In the genomic region with DNA sequence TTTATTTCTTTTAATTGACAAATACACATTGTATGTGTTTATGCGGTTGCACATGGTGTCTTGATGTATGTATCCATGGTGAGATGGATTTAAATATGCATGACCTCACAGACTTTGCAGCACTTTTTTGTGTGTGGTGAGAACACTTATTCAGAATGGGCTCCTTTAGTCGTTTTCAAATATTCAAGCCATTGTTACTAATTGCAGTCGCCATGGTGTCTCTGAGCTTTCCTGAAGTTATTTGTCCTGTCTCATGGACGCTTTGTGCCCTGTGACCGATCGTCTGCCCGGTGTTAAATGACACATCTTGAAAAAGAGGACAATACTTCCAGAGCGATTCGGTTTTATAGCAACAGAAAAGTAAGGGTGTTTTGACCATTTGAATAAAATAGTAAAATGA, we compare ENCODE assay signal across 17 cellular contexts. TPM values are rescaled to one million over a fixed set of nuclear protein-coding genes. Genes with fewer than 3 reads are reported as not detected.
A peak's percentile ranks its signal among the peaks of the same experiment; 100 is the strongest.
DNase-seq lines count a peak whose midpoint lies in the region; ATAC-seq, FAIRE-seq and TF ChIP-seq lines count a peak whose summit lies in the region.
"Had no signal": no experiment of that assay in that cellular context is flagged by ENCODE, and none has a peak within 500 bp of the region (broad histone marks: within the 10 kb centered on the region; RNA-seq: fewer than 3 reads in every experiment).

No MANE protein-coding gene starts in this region.

- H3K4me1 Mint-ChIP-seq in activated CD4-positive, alpha-beta memory T cell treated with anti-CD3 and anti-CD28 coated beads for 36 hours (ENCODE audit: low read depth): peaks cover 95% of the 10 kb centered on the region
- H3K4me1 Mint-ChIP-seq in activated CD4-positive, alpha-beta memory T cell treated with anti-CD3 and anti-CD28 coated beads, Interleukin-2, amount 10 ng/mL, durations not matched to agents 7 days and 5 days: peaks cover 95% of the 10 kb centered on the region
- peaks cover 46% of the 10 kb centered on the region for H3K4me1 Mint-ChIP-seq in MCF 10A (ENCODE audit: insufficient read depth, unreplicated experiment)

- H3K9me3 ChIP-seq in endothelial cell of umbilical vein (replicated peaks; ENCODE audit: control insufficient read depth, insufficient read depth, low read length) (no peaks in the 10 kb centered on the region), gastrocnemius medialis (no peaks in the 10 kb centered on the region), aorta (ENCODE audit: control insufficient read depth, low read length) (no peaks in the 10 kb centered on the region)
- H3K9me3 ChIP-seq: neutrophil, SJCRH30 had no signal

- DNase-seq in activated CD4-positive, alpha-beta memory T cell treated with anti-CD3 and anti-CD28 coated beads for 36 hours: no peak
- DNase-seq in activated CD4-positive, alpha-beta memory T cell treated with anti-CD3 and anti-CD28 coated beads, Interleukin-2, amount 10 ng/mL, durations not matched to agents 7 days and 5 days: no peak
- DNase-seq in RWPE1 (ENCODE audit: low spot score) (no peak), endothelial cell of umbilical vein (ENCODE audit: low read depth, low spot score) (no peak), gastrocnemius medialis (peak in 1 of 2 donors; percentile 47), MCF 10A (ENCODE audit: unreplicated experiment) (no peak), aorta (no peak)
- DNase-seq in NK-92 treated with Interleukin-12 subunit alpha and Interleukin-12 subunit beta, amount 100 ng/mL, for 24 hours (lab: John Stamatoyannopoulos, UW): no peak
- DNase-seq: ACHN; activated CD4-positive, alpha-beta T cell treated with anti-CD3 and anti-CD28 coated beads, Interleukin-2, amount 50 U/mL, for 1 hour; DMS153; NCI-H187; NCI-H748 treated with DMSO at 0.1 percent for 48 hours; SJCRH30 had no signal

- WGBS in aorta, 2 donors: 71 to 80% methylated on average over 9 of the region's 9 CpGs

- H4K20me1 ChIP-seq in endothelial cell of umbilical vein (replicated peaks; ENCODE audit: control insufficient read depth, extremely low read depth, insufficient read depth, low read length): no peaks in the 10 kb centered on the region

- peaks cover 42% of the 10 kb centered on the region for H3K36me3 Mint-ChIP-seq in activated CD4-positive, alpha-beta memory T cell treated with anti-CD3 and anti-CD28 coated beads for 36 hours
- H3K36me3 Mint-ChIP-seq in activated CD4-positive, alpha-beta memory T cell treated with anti-CD3 and anti-CD28 coated beads, Interleukin-2, amount 10 ng/mL, durations not matched to agents 7 days and 5 days (ENCODE audit: low read depth): peaks cover 67% of the 10 kb centered on the region
- peaks cover 15% of the 10 kb centered on the region for H3K36me3 Mint-ChIP-seq in MCF 10A (ENCODE audit: insufficient read depth, unreplicated experiment)

- POLR2A ChIA-PET in activated CD4-positive, alpha-beta memory T cell treated with anti-CD3 and anti-CD28 coated beads for 36 hours (lab: Charles Lee): no interaction called here
- POLR2A ChIA-PET in activated CD4-positive, alpha-beta memory T cell treated with anti-CD3 and anti-CD28 coated beads, Interleukin-2, amount 10 ng/mL, durations not matched to agents 7 days and 5 days (lab: Charles Lee): no interaction called here
- POLR2A ChIA-PET in RWPE1 (lab: Yijun Ruan, JAX; ENCODE audit: low non-redundant PET): no interaction called here
- POLR2A ChIA-PET in endothelial cell of umbilical vein (lab: Charles Lee): no interaction called here
- POLR2A ChIA-PET in MCF 10A (lab: Yijun Ruan, JAX): no interaction called here

- peaks cover 0 to 3% of the 10 kb centered on the region in 2 experiments for H3K36me3 ChIP-seq in endothelial cell of umbilical vein (ENCODE audit: control insufficient read depth in 2 of 2, extremely low read depth in 1 of 2, insufficient read depth in 2 of 2, low read length in 2 of 2)
- no peaks in the 10 kb centered on the region for H3K36me3 ChIP-seq in gastrocnemius medialis
- no peaks in the 10 kb centered on the region for H3K36me3 ChIP-seq in aorta (ENCODE audit: control insufficient read depth in 1 of 2, insufficient read depth in 2 of 2, low read length in 1 of 2)
- H3K36me3 ChIP-seq: neutrophil had no signal

- H3K4me3 ChIP-seq in endothelial cell of umbilical vein (replicated peaks in 1 of 3; ENCODE audit: insufficient read depth in 1 of 3, low read depth in 1 of 3, low read length in 3 of 3) (no peak overlapping the region), gastrocnemius medialis (peak overlapping the region in 1 of 4 donors; percentile 3), aorta (ENCODE audit: low read length in 2 of 2) (no peak overlapping the region)
- H3K4me3 ChIP-seq: SJCRH30 had no signal

- no peak for FAIRE-seq in endothelial cell of umbilical vein (lab: Jason Lieb, UNC)
- FAIRE-seq: frontal cortex, kidney had no signal

- H3K27ac Mint-ChIP-seq in activated CD4-positive, alpha-beta memory T cell treated with anti-CD3 and anti-CD28 coated beads for 36 hours: peak overlapping the region; percentile 90
- H3K27ac Mint-ChIP-seq in activated CD4-positive, alpha-beta memory T cell treated with anti-CD3 and anti-CD28 coated beads, Interleukin-2, amount 10 ng/mL, durations not matched to agents 7 days and 5 days: no peak overlapping the region
- H3K27ac Mint-ChIP-seq in MCF 10A (ENCODE audit: low read depth, unreplicated experiment): no peak overlapping the region

- peak overlapping the region; percentile 6 for H3K4me2 ChIP-seq in endothelial cell of umbilical vein (ENCODE audit: insufficient read depth, low read length)

- H3K27ac ChIP-seq in RWPE1 (peak overlapping the region; percentile 98; the same call in 1 of the 2 replicates), endothelial cell of umbilical vein (ENCODE audit: insufficient read depth, low read depth, low read length) (peak overlapping the region; percentile 73), gastrocnemius medialis (peak overlapping the region in 3 of 4 donors; percentile 42 to 91 (median 75)), aorta (ENCODE audit: low read depth in 1 of 2, low read length in 2 of 2) (no peak overlapping the region)
- H3K27ac ChIP-seq: neutrophil, SJCRH30 had no signal

- intact Hi-C loops in activated CD4-positive, alpha-beta memory T cell treated with anti-CD3 and anti-CD28 coated beads for 36 hours (cut with micrococcal nuclease): loop anchor here (5.0 kb wide), 1 partner anchor 1168 kb away; a partner anchor contains a TSS
- intact Hi-C loops in endothelial cell of umbilical vein (cut with micrococcal nuclease) (no loop called here), gastrocnemius medialis (cut with DNase I; ENCODE audit: low total_unique reads) (no loop called here), MCF 10A (cut with micrococcal nuclease) (no loop called here), aorta (cut with DNase I) (no loop called here)

- in situ Hi-C loops in gastrocnemius medialis (cut with MboI; ENCODE audit: low sequenced_read_pairs in 4 of 4): no loop called here

- no peak overlapping the region for H3K4me3 Mint-ChIP-seq in activated CD4-positive, alpha-beta memory T cell treated with anti-CD3 and anti-CD28 coated beads for 36 hours
- no peak overlapping the region for H3K4me3 Mint-ChIP-seq in activated CD4-positive, alpha-beta memory T cell treated with anti-CD3 and anti-CD28 coated beads, Interleukin-2, amount 10 ng/mL, durations not matched to agents 7 days and 5 days
- no peak overlapping the region for H3K4me3 Mint-ChIP-seq in MCF 10A (ENCODE audit: unreplicated experiment)

- H3K79me2 ChIP-seq in endothelial cell of umbilical vein (ENCODE audit: control insufficient read depth, insufficient read depth, low read length): peaks cover 86% of the 10 kb centered on the region

- BruUV-seq in endothelial cell of umbilical vein (replicated peaks; lab: Mats Ljungman, UMichigan) (TSS peak; percentile 4), MCF 10A (replicated peaks; lab: Mats Ljungman, UMichigan) (no TSS peak)

- H3K4me1 ChIP-seq in endothelial cell of umbilical vein (ENCODE audit: control insufficient read depth, extremely low read depth, insufficient read depth, low read length) (peaks cover 75% of the 10 kb centered on the region), gastrocnemius medialis (peaks cover 79 to 91% of the 10 kb centered on the region in 2 donors), aorta (ENCODE audit: control insufficient read depth in 1 of 2, insufficient read depth in 2 of 2, low read length in 2 of 2) (peaks cover 0 to 5% of the 10 kb centered on the region in 2 donors)

- no peaks in the 10 kb centered on the region for H3K9me1 ChIP-seq in endothelial cell of umbilical vein (replicated peaks; ENCODE audit: control insufficient read depth, extremely low read depth, insufficient read depth, low read length)

- CTCF ChIA-PET in activated CD4-positive, alpha-beta memory T cell treated with anti-CD3 and anti-CD28 coated beads for 36 hours (lab: Charles Lee): no interaction called here
- CTCF ChIA-PET in activated CD4-positive, alpha-beta memory T cell treated with anti-CD3 and anti-CD28 coated beads, Interleukin-2, amount 10 ng/mL, durations not matched to agents 7 days and 5 days (lab: Charles Lee): no interaction called here
- CTCF ChIA-PET in RWPE1 (lab: Yijun Ruan, JAX) (no interaction called here), endothelial cell of umbilical vein (lab: Charles Lee) (no interaction called here), MCF 10A (lab: Yijun Ruan, JAX) (no interaction called here)

- ATAC-seq in gastrocnemius medialis: peak in 1 of 2 donors; percentile 39
- ATAC-seq in aorta (ENCODE audit: low FRiP score): no peak

- TF ChIP-seq POLR2A in endothelial cell of umbilical vein (IDR thresholded peaks at IDR 0.05; ENCODE audit: low read depth, low read length) (no peak), gastrocnemius medialis (IDR thresholded peaks at IDR 0.05) (no peak)

- no peaks in the 10 kb centered on the region for H3K27me3 ChIP-seq in endothelial cell of umbilical vein (ENCODE audit: control insufficient read depth in 2 of 2, insufficient read depth in 2 of 2, low read length in 2 of 2)
- no peaks in the 10 kb centered on the region for H3K27me3 ChIP-seq in gastrocnemius medialis
- H3K27me3 ChIP-seq in aorta (ENCODE audit: control insufficient read depth in 1 of 2, insufficient read depth in 2 of 2, low read length in 1 of 2): no peaks in the 10 kb centered on the region
- H3K27me3 ChIP-seq: SJCRH30 had no signal

- dilution Hi-C loops in endothelial cell of umbilical vein (cut with MboI; ENCODE audit: extremely low pct_ligation_motif_present, low sequenced_read_pairs): no loop called here

- no peak overlapping the region for H2AFZ ChIP-seq in endothelial cell of umbilical vein (ENCODE audit: low read depth, low read length)

- TF ChIP-seq CTCF in RWPE1 (conservative IDR thresholded peaks at IDR 0.05; ENCODE audit: low read depth) (no peak), endothelial cell of umbilical vein (IDR thresholded peaks at IDR 0.05; ENCODE audit: extremely low read depth in 1 of 2, insufficient read depth in 1 of 2, low read depth in 1 of 2, low read length in 2 of 2) (no peak), gastrocnemius medialis (IDR thresholded peaks at IDR 0.05 in 4 of 5, conservative IDR thresholded peaks at IDR 0.05 in 1 of 5) (no peak), MCF 10A (IDR thresholded peaks at IDR 0.05; ENCODE audit: unreplicated experiment) (no peak)

- H3K9me3 Mint-ChIP-seq in activated CD4-positive, alpha-beta memory T cell treated with anti-CD3 and anti-CD28 coated beads for 36 hours: no peaks in the 10 kb centered on the region
- peaks cover 2% of the 10 kb centered on the region for H3K9me3 Mint-ChIP-seq in activated CD4-positive, alpha-beta memory T cell treated with anti-CD3 and anti-CD28 coated beads, Interleukin-2, amount 10 ng/mL, durations not matched to agents 7 days and 5 days
- peaks cover 5% of the 10 kb centered on the region for H3K9me3 Mint-ChIP-seq in MCF 10A (ENCODE audit: unreplicated experiment)

- peak overlapping the region; percentile 65 for H3K9ac ChIP-seq in endothelial cell of umbilical vein (replicated peaks; ENCODE audit: extremely low read depth, insufficient read depth, low read length)

- H3K27me3 Mint-ChIP-seq in activated CD4-positive, alpha-beta memory T cell treated with anti-CD3 and anti-CD28 coated beads for 36 hours: no peaks in the 10 kb centered on the region
- H3K27me3 Mint-ChIP-seq in activated CD4-positive, alpha-beta memory T cell treated with anti-CD3 and anti-CD28 coated beads, Interleukin-2, amount 10 ng/mL, durations not matched to agents 7 days and 5 days: no peaks in the 10 kb centered on the region
- no peaks in the 10 kb centered on the region for H3K27me3 Mint-ChIP-seq in MCF 10A (ENCODE audit: insufficient read depth, unreplicated experiment)

RNA-seq across cellular contexts. Expression of a gene that starts 14.4 kb away (rescaled TPM):
- 100 to 1,000 TPM; 282 to 283 TPM for total RNA-seq in activated CD4-positive, alpha-beta memory T cell treated with anti-CD3 and anti-CD28 coated beads for 36 hours
- 100 to 1,000 TPM; 389 to 410 TPM for total RNA-seq in activated CD4-positive, alpha-beta memory T cell treated with anti-CD3 and anti-CD28 coated beads, Interleukin-2, amount 10 ng/mL, durations not matched to agents 7 days and 5 days
- 641 and 654 TPM in 2 replicates for total RNA-seq in endothelial cell of umbilical vein
- 364 and 474 TPM in 2 replicates for polyA plus RNA-seq in endothelial cell of umbilical vein
- 464 and 610 TPM in 2 replicates for polyA plus RNA-seq in endothelial cell of umbilical vein (2011; cell fraction: cytosol; rRNA removed)
- polyA plus RNA-seq in endothelial cell of umbilical vein (2011; cell fraction: nucleus; rRNA removed): 271 and 326 TPM in 2 replicates
- 519 and 816 TPM in 2 replicates for polyA plus RNA-seq in endothelial cell of umbilical vein (2012)
- 211 and 221 TPM in 2 replicates for polyA minus RNA-seq in endothelial cell of umbilical vein
- 55.5 TPM for polyA minus RNA-seq in endothelial cell of umbilical vein (2011; cell fraction: cytosol; rRNA and poly(A)+ RNA removed)
- 67.1 and 74.9 TPM in 2 replicates for polyA minus RNA-seq in endothelial cell of umbilical vein (2011; cell fraction: nucleus; rRNA and poly(A)+ RNA removed)
- 100 to 1,000 TPM; 110 to 207 (median 133) TPM for total RNA-seq in gastrocnemius medialis
- total RNA-seq in MCF 10A (2022): 173 and 176 TPM in 2 replicates
- total RNA-seq in aorta: 100 to 1,000 TPM; 292 to 399 TPM
- polyA plus RNA-seq in aorta: 100 to 1,000 TPM; 416 TPM

RNA-seq across cellular contexts. Expression of a gene that starts 46.4 kb away (rescaled TPM):
- total RNA-seq in activated CD4-positive, alpha-beta memory T cell treated with anti-CD3 and anti-CD28 coated beads for 36 hours: not detected
- not detected for total RNA-seq in activated CD4-positive, alpha-beta memory T cell treated with anti-CD3 and anti-CD28 coated beads, Interleukin-2, amount 10 ng/mL, durations not matched to agents 7 days and 5 days
- total RNA-seq in endothelial cell of umbilical vein (0.44 TPM in 1 of 2 replicates, not detected in the other), gastrocnemius medialis (1 to 10 TPM in 3 of 4 donors, under 1 TPM in 1; 0.97 to 2.4 (median 1.9) TPM), MCF 10A (2022) (not detected in 2 replicates), aorta (1 to 10 TPM; 5.9 to 9.0 TPM)
- polyA plus RNA-seq in endothelial cell of umbilical vein (0.10 TPM in 1 of 2 replicates, not detected in the other), aorta (1 to 10 TPM; 4.4 to 8.1 TPM)
- 0.04 and 0.17 TPM in 2 replicates for polyA plus RNA-seq in endothelial cell of umbilical vein (2011; cell fraction: cytosol; rRNA removed)
- polyA plus RNA-seq in endothelial cell of umbilical vein (2011; cell fraction: nucleus; rRNA removed): 0.15 TPM in 1 of 2 replicates, not detected in the other
- polyA plus RNA-seq in endothelial cell of umbilical vein (2012): 0.19 TPM in 1 of 2 replicates, not detected in the other
- polyA minus RNA-seq in endothelial cell of umbilical vein: not detected in 2 replicates
- polyA minus RNA-seq in endothelial cell of umbilical vein (2011; cell fraction: cytosol; rRNA and poly(A)+ RNA removed): not detected
- polyA minus RNA-seq in endothelial cell of umbilical vein (2011; cell fraction: nucleus; rRNA and poly(A)+ RNA removed): 0.24 and 0.43 TPM in 2 replicates
- total RNA-seq: frontal cortex, SJCRH30 had no signal

Comparison
In these comparisons a context has a peak if more than half of its experiments do, and no peak if none do; other contexts are left out.
1. H3K27ac ChIP-seq: peak in RWPE1 (single experiment), endothelial cell of umbilical vein (single experiment) and gastrocnemius medialis (3 of 4); none in aorta (0 of 2).